In genomic region chr2:66456183-66457041, GRCh38 we compare ENCODE assay signal across 18 cellular contexts. TPM values are rescaled to one million over a fixed set of nuclear protein-coding genes. Genes with fewer than 3 reads are reported as not detected.
DNase-seq lines count a peak whose midpoint lies in the region; ATAC-seq, FAIRE-seq and TF ChIP-seq lines count a peak whose summit lies in the region.
"Had no signal": no experiment of that assay in that cellular context is flagged by ENCODE, and none has a peak within 500 bp of the region (broad histone marks: within the 10 kb centered on the region; RNA-seq: fewer than 3 reads in every experiment).

No MANE protein-coding gene starts in this region.

- no peak overlapping the region for H3K9ac ChIP-seq in colonic mucosa (ENCODE audit: low read depth in 2 of 2, low read length in 2 of 2)

- H3K4me3 ChIP-seq in esophagus muscularis mucosa (no peak overlapping the region), pancreas (no peak overlapping the region), colonic mucosa (no peak overlapping the region)
- H3K4me3 ChIP-seq: right lobe of liver, suprapubic skin had no signal

- 38% methylated on average over 7 of the region's 7 CpGs for WGBS in esophagus muscularis mucosa
- 30 to 35% methylated on average over 7 of the region's 7 CpGs for WGBS in pancreas, 2 donors

- peak; percentile 39 to 57 (median 52) for ATAC-seq in pancreas
- ATAC-seq: right lobe of liver had no signal

- no peak for TF ChIP-seq POLR2A in esophagus muscularis mucosa (IDR thresholded peaks at IDR 0.05; ENCODE audit: low read depth)

- H3K27me3 ChIP-seq in esophagus muscularis mucosa (no peaks in the 10 kb centered on the region), pancreas (no peaks in the 10 kb centered on the region), colonic mucosa (no peaks in the 10 kb centered on the region)
- H3K27me3 ChIP-seq: BE2C, right lobe of liver, suprapubic skin had no signal

- DNase-seq in EL (peak; percentile 67), MV-4-11 (lab: John Stamatoyannopoulos, UW) (peak; percentile 57), esophagus muscularis mucosa (ENCODE audit: extremely low spot score) (no peak), pancreas (no peak), GM19240 (ENCODE audit: insufficient read length, low spot score) (no peak), colonic mucosa (no peak), AG08396 (ENCODE audit: low spot score) (no peak)
- DNase-seq: activated CD4-positive, CD25-positive, alpha-beta regulatory T cell treated with anti-CD3 and anti-CD28 coated beads, Interleukin-2, amount 50 U/mL, for 72 hours; anterior cingulate cortex; BE2C; DMS153; hippocampal formation; midbrain; NCI-H446 treated with DMSO at 0.1 percent for 48 hours; right lobe of liver; SIG-M5; stimulated activated CD4-positive, alpha-beta T cell treated with anti-CD3 and anti-CD28 coated beads, Interleukin-1b, Interleukin-23, amount 100 ng/mL, for 48 hours had no signal

- TF ChIP-seq CTCF in esophagus muscularis mucosa (IDR thresholded peaks at IDR 0.05), result no peak
- no peak for TF ChIP-seq CTCF in pancreas (IDR thresholded peaks at IDR 0.05)
- no peak for TF ChIP-seq CTCF in colonic mucosa (IDR thresholded peaks at IDR 0.05)

- no peak for FAIRE-seq in pancreas (lab: Jason Lieb, UNC)

- H3K36me3 ChIP-seq in esophagus muscularis mucosa (peaks cover 0 to 25% (median 5%) of the 10 kb centered on the region in 4 donors), pancreas (peaks cover 0 to 8% (median 3%) of the 10 kb centered on the region in 3 donors), colonic mucosa (no peaks in the 10 kb centered on the region)
- H3K36me3 ChIP-seq: BE2C, right lobe of liver, suprapubic skin had no signal

- no peaks in the 10 kb centered on the region for H3K9me3 ChIP-seq in esophagus muscularis mucosa
- no peaks in the 10 kb centered on the region for H3K9me3 ChIP-seq in pancreas
- no peaks in the 10 kb centered on the region for H3K9me3 ChIP-seq in colonic mucosa
- H3K9me3 ChIP-seq: BE2C, right lobe of liver, suprapubic skin had no signal

- intact Hi-C loops in esophagus muscularis mucosa (cut with DNase I), result no loop called here
- intact Hi-C loops in pancreas (cut with DNase I), result no loop called here
- intact Hi-C loops in colonic mucosa (cut with DNase I), result no loop called here

- TF ChIP-seq EP300 in esophagus muscularis mucosa (IDR thresholded peaks at IDR 0.05), result no peak

- H3K4me1 ChIP-seq in esophagus muscularis mucosa (peaks cover 19 to 100% (median 94%) of the 10 kb centered on the region in 4 donors), pancreas (peaks cover 24 to 43% (median 41%) of the 10 kb centered on the region in 3 donors), colonic mucosa (no peaks in the 10 kb centered on the region)
- H3K4me1 ChIP-seq: BE2C, right lobe of liver, suprapubic skin had no signal

- H3K27ac ChIP-seq in esophagus muscularis mucosa (replicated peaks in 1 of 4) (peak overlapping the region; percentile 10 to 94 (median 66)), pancreas (peak overlapping the region in 1 of 4 donors; percentile 29), colonic mucosa (no peak overlapping the region)
- H3K27ac ChIP-seq: right lobe of liver, suprapubic skin had no signal

RNA-seq across cellular contexts. Expression of gene MEIS1, which starts 21.5 kb away (rescaled TPM):
- total RNA-seq in esophagus muscularis mucosa (100 to 1,000 TPM in 3 of 4 donors, 10 to 100 TPM in 1; 89.8 to 166 (median 132) TPM), pancreas (100 to 1,000 TPM in 1 of 6 donors, 10 to 100 TPM in 5; 48.6 to 129 (median 60.3) TPM), colonic mucosa (10 to 100 TPM in 1 of 2 donors, 1 to 10 TPM in 1; 8.9 to 23.1 TPM)
- polyA plus RNA-seq in pancreas, result 10 to 100 TPM; 41.3 to 57.7 TPM

Comparison
In these comparisons a context has a peak if more than half of its experiments do, and no peak if none do; other contexts are left out.
1. DNase-seq: peak in EL (single experiment) and MV-4-11 (single experiment); none in esophagus muscularis mucosa (single experiment), pancreas (0 of 6), GM19240 (single experiment), colonic mucosa (single experiment) and AG08396 (single experiment).